ENCODE assay signal across 19 cellular contexts in the genomic region with DNA sequence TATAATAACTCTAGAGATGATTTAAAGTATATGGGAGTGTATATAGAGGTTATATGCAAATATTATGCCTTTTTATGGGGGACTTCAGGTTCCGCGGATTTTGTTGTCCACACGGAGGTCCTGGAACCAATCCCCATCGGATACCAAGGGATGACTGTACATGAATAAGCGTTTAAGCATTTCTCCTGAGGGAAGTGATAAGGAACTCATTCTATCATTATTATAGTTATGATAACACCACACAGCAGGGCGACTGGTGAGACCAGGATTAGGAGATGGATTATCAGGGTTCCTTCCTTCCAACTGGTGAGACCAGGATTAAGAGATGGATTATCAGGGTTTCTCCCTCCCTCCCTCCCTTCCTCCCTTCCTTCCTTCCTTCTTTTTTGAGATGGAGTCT. TPM values are rescaled to one million over a fixed set of nuclear protein-coding genes. Genes with fewer than 3 reads are reported as not detected.
"Had no signal": no experiment of that assay in that cellular context is flagged by ENCODE, and none has a peak within 500 bp of the region (broad histone marks: within the 10 kb centered on the region; RNA-seq: fewer than 3 reads in every experiment).

No MANE protein-coding gene starts in this region.

- ATAC-seq: activated CD4-positive, alpha-beta T cell treated with anti-CD3 and anti-CD28 coated beads for 36 hours; activated CD8-positive, alpha-beta T cell treated with anti-CD3 and anti-CD28 coated beads for 36 hours; activated naive CD8-positive, alpha-beta T cell treated with anti-CD3 and anti-CD28 coated beads, Interleukin-2, amount 50 U/mL, for 24 hours; left colon; naive thymus-derived CD8-positive, alpha-beta T cell; right lobe of liver had no signal

- H3K27ac ChIP-seq: esophagus muscularis mucosa, neutrophil, right lobe of liver, spleen, WERI-Rb-1 had no signal

- DNase-seq: activated CD4-positive, alpha-beta T cell treated with anti-CD3 and anti-CD28 coated beads for 36 hours; activated CD8-positive, alpha-beta memory T cell treated with anti-CD3 and anti-CD28 coated beads, Interleukin-2, amount 50 U/mL, for 48 hours; activated CD8-positive, alpha-beta T cell treated with anti-CD3 and anti-CD28 coated beads for 36 hours; activated naive CD8-positive, alpha-beta T cell treated with anti-CD3 and anti-CD28 coated beads, Interleukin-2, amount 50 U/mL, for 24 hours; head of caudate nucleus; left colon; naive thymus-derived CD8-positive, alpha-beta T cell; right lobe of liver; spleen; stimulated activated CD4-positive, alpha-beta T cell treated with anti-CD3 and anti-CD28 coated beads, Interleukin-2, amount 100 ng/mL, for 24 hours; stimulated activated naive CD4-positive, alpha-beta T cell; T-helper 9 cell; WERI-Rb-1 had no signal

- H3K4me3 Mint-ChIP-seq: activated CD4-positive, alpha-beta T cell treated with anti-CD3 and anti-CD28 coated beads for 36 hours; activated CD8-positive, alpha-beta T cell treated with anti-CD3 and anti-CD28 coated beads for 36 hours; activated naive CD8-positive, alpha-beta T cell treated with anti-CD3 and anti-CD28 coated beads, Interleukin-2, amount 50 U/mL, for 24 hours; central memory CD8-positive, alpha-beta T cell; naive thymus-derived CD8-positive, alpha-beta T cell; type B pancreatic cell had no signal

- H3K27me3 Mint-ChIP-seq: activated CD4-positive, alpha-beta T cell treated with anti-CD3 and anti-CD28 coated beads for 36 hours; activated CD8-positive, alpha-beta T cell treated with anti-CD3 and anti-CD28 coated beads for 36 hours; activated naive CD8-positive, alpha-beta T cell treated with anti-CD3 and anti-CD28 coated beads, Interleukin-2, amount 50 U/mL, for 24 hours; central memory CD8-positive, alpha-beta T cell; naive thymus-derived CD8-positive, alpha-beta T cell; type B pancreatic cell had no signal

- H3K36me3 ChIP-seq: neutrophil had no signal

- H3K27me3 ChIP-seq: esophagus muscularis mucosa, neutrophil, right lobe of liver, spleen had no signal

- H3K9me3 ChIP-seq: esophagus muscularis mucosa, neutrophil, right lobe of liver had no signal

- H3K27ac Mint-ChIP-seq: activated CD4-positive, alpha-beta T cell treated with anti-CD3 and anti-CD28 coated beads for 36 hours; activated CD8-positive, alpha-beta T cell treated with anti-CD3 and anti-CD28 coated beads for 36 hours; activated naive CD8-positive, alpha-beta T cell treated with anti-CD3 and anti-CD28 coated beads, Interleukin-2, amount 50 U/mL, for 24 hours; naive thymus-derived CD8-positive, alpha-beta T cell; type B pancreatic cell had no signal

- H3K9me3 Mint-ChIP-seq: central memory CD8-positive, alpha-beta T cell; type B pancreatic cell had no signal

- H3K4me3 ChIP-seq: esophagus muscularis mucosa, lung, right lobe of liver, spleen had no signal

RNA-seq across cellular contexts. Expression of gene FAM217A, which starts 49.8 kb away (rescaled TPM):
- total RNA-seq: activated CD4-positive, alpha-beta T cell treated with anti-CD3 and anti-CD28 coated beads for 36 hours; activated CD8-positive, alpha-beta T cell treated with anti-CD3 and anti-CD28 coated beads for 36 hours; esophagus muscularis mucosa; left colon; lung; naive thymus-derived CD8-positive, alpha-beta T cell; posterior vena cava; right lobe of liver; spleen had no signal
